In genomic region chr7:44307301-44307900, GRCh38 we compare ENCODE assay signal across 8 cellular contexts. TPM values are rescaled to one million over a fixed set of nuclear protein-coding genes. Genes with fewer than 3 reads are reported as not detected.
DNase-seq lines count a peak whose midpoint lies in the region; ATAC-seq and TF ChIP-seq lines count a peak whose summit lies in the region.

No MANE protein-coding gene starts in this region.

- DNase-seq in Caki2 (ENCODE audit: low read depth): peak; percentile 91
- peak; percentile 99 for DNase-seq in H4 (ENCODE audit: low spot score)
- peak; percentile 25 for DNase-seq in NT2/D1 (ENCODE audit: low read depth, low spot score)
- peak; percentile 46 for DNase-seq in choroid plexus epithelial cell (ENCODE audit: low read depth)
- no peak for DNase-seq in natural killer cell
- no peak for DNase-seq in NCI-H2227 treated with DMSO at 0.1 percent for 48 hours (lab: John Stamatoyannopoulos, UW)

- H3K27ac Mint-ChIP-seq in natural killer cell: peak overlapping the region; percentile 45 to 74

- peaks cover 0 to 7% of the 10 kb centered on the region in 2 donors for H3K4me1 Mint-ChIP-seq in natural killer cell

- H3K4me1 ChIP-seq in NT2/D1 (ENCODE audit: insufficient read depth, insufficient read length): peaks cover 11% of the 10 kb centered on the region

- TF ChIP-seq CTCF in choroid plexus epithelial cell (conservative IDR thresholded peaks at IDR 0.05; ENCODE audit: low read depth, low read length): peak; percentile 51
- TF ChIP-seq CTCF in natural killer cell (IDR thresholded peaks at IDR 0.05): no peak

- in situ Hi-C loops in Caki2 (cut with HindIII; ENCODE audit: low pct_unique_long_range_greater_than_20kb, low sequenced_read_pairs): no loop called here

- H3K9ac ChIP-seq in NT2/D1 (ENCODE audit: insufficient read length, low read depth): no peak overlapping the region

- ATAC-seq in natural killer cell (peak in 2 of 3 donors; percentile 23 to 37), HG02852 (IDR thresholded peaks at IDR 0.05; ENCODE audit: unreplicated experiment) (no peak), GM19035 (IDR thresholded peaks at IDR 0.05; ENCODE audit: unreplicated experiment) (no peak)

- no peaks in the 10 kb centered on the region for H3K36me3 Mint-ChIP-seq in natural killer cell

- H3K4me3 Mint-ChIP-seq in natural killer cell: no peak overlapping the region

- intact Hi-C loops in natural killer cell (cut with micrococcal nuclease): no loop called here

- H3K4me3 ChIP-seq in NT2/D1 (ENCODE audit: insufficient read length, low read depth): no peak overlapping the region
- H3K4me3 ChIP-seq in choroid plexus epithelial cell (ENCODE audit: low read depth, low read length): no peak overlapping the region

- H3K27me3 ChIP-seq in NT2/D1 (ENCODE audit: insufficient read depth, insufficient read length): peaks cover 42% of the 10 kb centered on the region

- H3K36me3 ChIP-seq in NT2/D1 (ENCODE audit: insufficient read depth, insufficient read length, low read length): no peaks in the 10 kb centered on the region

- peaks cover 5 to 12% of the 10 kb centered on the region in 2 donors for H3K27me3 Mint-ChIP-seq in natural killer cell (ENCODE audit: low read depth in 2 of 2)

- no peaks in the 10 kb centered on the region for H3K9me3 Mint-ChIP-seq in natural killer cell

- peaks cover 5% of the 10 kb centered on the region; the same call in 1 of the 2 replicates for H3K9me3 ChIP-seq in NT2/D1 (ENCODE audit: insufficient read depth, low read length)

RNA-seq across cellular contexts. Expression of gene CAMK2B, which starts 18.0 kb away (rescaled TPM):
- 0.14 and 0.23 TPM in 2 replicates for total RNA-seq in Caki2 (2014; rRNA removed; shearing (Covaris generic); ENCODE audit: low replicate concordance)
- total RNA-seq in H4 (2014; rRNA removed; shearing (Covaris generic)): 0.06 TPM in 1 of 2 replicates, not detected in the other
- total RNA-seq in natural killer cell: under 1 TPM in 1 of 3 donors, not detected in 2; 0.70 TPM

Comparison
In these comparisons a context has a peak if more than half of its experiments do, and no peak if none do; other contexts are left out.
1. DNase-seq: peak in Caki2 (single experiment), H4 (single experiment), NT2/D1 (single experiment) and choroid plexus epithelial cell (single experiment); none in natural killer cell (single experiment) and NCI-H2227 treated with DMSO at 0.1 percent for 48 hours (single experiment).
2. ATAC-seq: peak in natural killer cell (2 of 3); none in HG02852 (single experiment) and GM19035 (single experiment).